ENCODE assay signal across 9 cellular contexts in the genomic region with DNA sequence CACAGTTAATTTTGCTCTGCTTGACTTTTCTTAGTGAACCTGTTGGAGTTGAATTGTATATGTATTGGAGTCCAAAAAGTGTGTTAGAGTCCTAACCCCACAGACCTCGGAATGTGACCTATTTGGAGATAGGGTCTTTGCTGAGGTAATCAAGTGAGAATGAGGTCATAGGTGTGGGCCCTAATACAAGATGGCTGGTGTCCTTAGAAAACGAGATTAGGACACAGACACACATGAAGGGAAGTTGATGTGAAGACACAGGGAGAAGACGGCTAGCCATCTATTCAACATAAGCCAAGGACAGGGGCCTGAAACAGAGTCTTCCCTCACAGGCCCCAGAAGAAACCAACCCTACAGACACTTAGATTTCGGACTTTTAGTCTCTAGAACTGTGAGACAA.
"Had no signal": no experiment of that assay in that cellular context is flagged by ENCODE, and none has a peak within 500 bp of the region (broad histone marks: within the 10 kb centered on the region; RNA-seq: fewer than 3 reads in every experiment).

No MANE protein-coding gene starts in this region.

- H3K9me3 ChIP-seq: HAP-1 had no signal

- H3K27ac ChIP-seq: GM23248, HL-60, KMS-11 had no signal

- H3K4me2 ChIP-seq: KMS-11 had no signal

- DNase-seq: GM23248, GOT3, H7, IMR-90, KBM-7 had no signal

- H3K36me3 ChIP-seq: HAP-1 had no signal

- H2AFZ ChIP-seq: GM23248 had no signal

- H3K4me3 ChIP-seq: GM23248, HAP-1 had no signal

- H3K9ac ChIP-seq: GM23248, KMS-11 had no signal

- ATAC-seq: HCT116 had no signal
